In the genomic region with DNA sequence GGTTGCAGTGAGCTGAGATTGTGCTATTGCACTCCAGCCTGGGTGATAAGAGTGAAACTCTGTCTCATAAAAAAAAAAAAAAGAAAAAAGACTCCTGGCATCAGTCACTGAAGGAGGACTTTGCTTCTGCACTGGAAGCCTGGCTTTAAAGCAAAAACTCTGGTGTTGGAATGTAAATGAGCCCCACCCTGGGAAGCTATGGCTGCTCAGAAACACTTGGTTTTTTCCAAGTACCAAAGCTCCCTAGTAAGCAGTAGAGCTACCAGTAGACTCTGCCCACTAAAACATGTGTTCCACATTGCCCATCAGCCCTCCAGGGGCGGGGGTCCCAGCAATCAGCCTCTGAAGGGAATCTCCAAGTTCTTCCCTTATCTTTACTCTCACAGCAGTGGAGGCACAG, we compare ENCODE assay signal across 11 cellular contexts.
DNase-seq lines count a peak whose midpoint lies in the region; ATAC-seq and TF ChIP-seq lines count a peak whose summit lies in the region.
"Had no signal": no experiment of that assay in that cellular context is flagged by ENCODE, and none has a peak within 500 bp of the region (broad histone marks: within the 10 kb centered on the region; RNA-seq: fewer than 3 reads in every experiment).

No MANE protein-coding gene starts in this region.

- DNase-seq in heart right ventricle (no peak), Right ventricle myocardium superior (no peak), natural killer cell (no peak)
- DNase-seq in stimulated activated CD4-positive, alpha-beta T cell treated with anti-CD3 and anti-CD28 coated beads, Interleukin-4, amount 100 ng/mL, for 1 hour: no peak
- no peak for DNase-seq in stimulated activated naive CD4-positive, alpha-beta T cell (lab: John Stamatoyannopoulos, UW)
- DNase-seq: MV-4-11, right lobe of liver, testis had no signal

- ATAC-seq in heart right ventricle (peak in 2 of 8 donors; percentile 17 to 30), Right ventricle myocardium superior (ENCODE audit: poor library complexity) (no peak), HG02571 (IDR thresholded peaks at IDR 0.05; ENCODE audit: unreplicated experiment) (no peak), natural killer cell (no peak)

- H3K27ac Mint-ChIP-seq in natural killer cell: no peak overlapping the region

- H3K4me1 Mint-ChIP-seq in natural killer cell: peaks cover 6 to 7% of the 10 kb centered on the region in 2 donors

- H3K4me1 ChIP-seq in heart right ventricle (peaks cover 0 to 52% (median 25%) of the 10 kb centered on the region in 9 donors), ectodermal cell (ENCODE audit: control insufficient read depth, insufficient read depth, low read length) (peaks cover 54% of the 10 kb centered on the region), mesodermal cell (ENCODE audit: control insufficient read depth, insufficient read depth, low read length, poor library complexity, severe bottlenecking) (peaks cover 52% of the 10 kb centered on the region)
- H3K4me1 ChIP-seq: testis had no signal

- H3K9me3 ChIP-seq in heart right ventricle (no peaks in the 10 kb centered on the region), ectodermal cell (ENCODE audit: control insufficient read depth, low read length) (no peaks in the 10 kb centered on the region), mesodermal cell (ENCODE audit: control insufficient read depth, low read length) (no peaks in the 10 kb centered on the region)
- H3K9me3 ChIP-seq: right lobe of liver, testis had no signal

- WGBS in heart right ventricle, 2 donors: 27% methylated on average over 1 of the region's 1 CpG
- 46 to 73% methylated on average over 1 of the region's 1 CpG for WGBS in ectodermal cell, 2 experiments
- WGBS in mesodermal cell (ENCODE audit: insufficient coverage in 2 of 2), 2 experiments: 33 to 100% methylated on average over 1 of the region's 1 CpG

- peaks cover 22 to 30% of the 10 kb centered on the region in 2 donors for H3K27me3 Mint-ChIP-seq in natural killer cell (ENCODE audit: low read depth in 2 of 2)

- no peaks in the 10 kb centered on the region for H3K9me3 Mint-ChIP-seq in natural killer cell

- no peak overlapping the region for H3K4me3 ChIP-seq in heart right ventricle
- H3K4me3 ChIP-seq in ectodermal cell (ENCODE audit: insufficient read depth, low read depth, low read length): no peak overlapping the region
- H3K4me3 ChIP-seq in mesodermal cell (ENCODE audit: extremely low read depth, insufficient read depth, low read length, poor library complexity, severe bottlenecking): no peak overlapping the region
- H3K4me3 ChIP-seq: right lobe of liver, testis had no signal

- H3K36me3 Mint-ChIP-seq in natural killer cell: no peaks in the 10 kb centered on the region

- TF ChIP-seq CTCF in heart right ventricle (IDR thresholded peaks at IDR 0.05) (no peak), natural killer cell (IDR thresholded peaks at IDR 0.05) (no peak)

- intact Hi-C loops in heart right ventricle (cut with DNase I): loop anchor here in 3 of 10 donors (10.0 kb wide), 3 partner anchors 65 to 285 kb away; partner anchors contain the start of gene STBD1 (in 1 of the 3)
- intact Hi-C loops in Right ventricle myocardium superior (cut with DNase I): no loop called here
- intact Hi-C loops in natural killer cell (cut with micrococcal nuclease): no loop called here

- no peak overlapping the region for H3K4me3 Mint-ChIP-seq in natural killer cell

- peaks cover 0 to 32% (median 0%) of the 10 kb centered on the region in 7 donors for H3K27me3 ChIP-seq in heart right ventricle
- no peaks in the 10 kb centered on the region for H3K27me3 ChIP-seq in ectodermal cell (ENCODE audit: control insufficient read depth, insufficient read depth, low read length, poor library complexity, severe bottlenecking)
- H3K27me3 ChIP-seq: right lobe of liver, testis had no signal

- peak overlapping the region; percentile 45 to 88 (median 78) for H3K27ac ChIP-seq in heart right ventricle
- H3K27ac ChIP-seq in ectodermal cell (ENCODE audit: insufficient read depth, low read depth, low read length, poor library complexity, severe bottlenecking): peak overlapping the region; percentile 99
- H3K27ac ChIP-seq in mesodermal cell (ENCODE audit: low read depth, low read length, severe bottlenecking): peak overlapping the region; percentile 99
- H3K27ac ChIP-seq: testis had no signal

- H3K36me3 ChIP-seq in heart right ventricle: no peaks in the 10 kb centered on the region
- peaks cover under 1% of the 10 kb centered on the region for H3K36me3 ChIP-seq in ectodermal cell (ENCODE audit: control insufficient read depth, insufficient read depth, low read length)
- no peaks in the 10 kb centered on the region for H3K36me3 ChIP-seq in mesodermal cell (ENCODE audit: control insufficient read depth, insufficient read depth, low read length)
- H3K36me3 ChIP-seq: right lobe of liver had no signal
